ENCODE assay signal across 8 cellular contexts in the genomic region with DNA sequence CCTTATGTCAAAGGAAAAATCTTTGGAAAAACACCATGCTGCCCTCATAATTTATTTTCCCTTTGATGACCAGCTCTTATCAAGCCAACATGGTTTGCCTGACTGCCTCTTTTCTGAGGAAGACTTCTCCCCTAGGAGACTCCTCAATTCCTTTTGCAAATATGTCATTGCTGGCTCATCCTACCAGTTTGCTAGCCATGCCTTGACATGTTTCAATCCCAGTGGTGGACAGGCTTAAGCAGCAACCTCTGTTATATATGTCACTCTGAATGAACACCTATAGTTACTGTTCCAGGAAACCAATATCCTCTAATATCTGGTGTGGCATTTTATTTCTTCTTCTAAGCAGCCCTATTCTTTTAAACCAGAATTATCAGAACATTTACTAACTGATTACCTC.
"Had no signal": no experiment of that assay in that cellular context is flagged by ENCODE, and none has a peak within 500 bp of the region (broad histone marks: within the 10 kb centered on the region; RNA-seq: fewer than 3 reads in every experiment).

No MANE protein-coding gene starts in this region.

- ATAC-seq: K562 had no signal

- FAIRE-seq: H1, H54, HTR-8/SVneo, K562 had no signal

- H2AFZ ChIP-seq: GM23248 had no signal

- H3K4me3 ChIP-seq: GM23248, K562 had no signal

- H3K9ac ChIP-seq: GM23248 had no signal

- DNase-seq: GM23248, H9, HCEC 1CT, IMR-90 had no signal

- H3K27ac ChIP-seq: GM23248 had no signal
